In the genomic region with DNA sequence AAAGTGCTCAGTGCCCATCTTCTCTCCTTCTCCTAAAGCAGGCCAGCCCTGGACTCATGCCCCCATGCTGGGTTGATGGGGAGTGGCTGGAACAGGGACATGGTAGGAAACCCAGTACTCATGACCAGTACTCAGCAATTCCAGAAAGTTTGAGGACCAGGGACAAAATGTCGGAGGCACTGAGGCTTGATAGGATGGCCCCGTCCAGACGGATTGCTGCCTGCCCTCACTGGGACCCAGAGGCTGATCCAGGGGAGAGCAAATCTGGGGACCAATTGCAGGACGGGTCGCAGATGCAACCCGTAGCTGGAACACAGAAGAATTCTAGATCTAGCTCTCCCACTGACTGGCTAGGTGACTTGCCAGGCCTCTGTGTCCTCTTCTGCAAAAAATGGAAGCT, we compare ENCODE assay signal across 19 cellular contexts. TPM values are rescaled to one million over a fixed set of nuclear protein-coding genes. Genes with fewer than 3 reads are reported as not detected.
DNase-seq lines count a peak whose midpoint lies in the region; ATAC-seq and TF ChIP-seq lines count a peak whose summit lies in the region.
"Had no signal": no experiment of that assay in that cellular context is flagged by ENCODE, and none has a peak within 500 bp of the region (broad histone marks: within the 10 kb centered on the region; RNA-seq: fewer than 3 reads in every experiment).

No MANE protein-coding gene starts in this region.

- H3K9me1 ChIP-seq in IMR-90 (ENCODE audit: insufficient read depth, low read length) = peaks cover 58% of the 10 kb centered on the region

- H3K9me3 Mint-ChIP-seq in chondrocyte (ENCODE audit: low read depth) = no peaks in the 10 kb centered on the region
- H3K9me3 Mint-ChIP-seq: endodermal cell; naive thymus-derived CD8-positive, alpha-beta T cell had no signal

- H3K27ac ChIP-seq in IMR-90 (ENCODE audit: insufficient read depth, low read length) (0 out of 2 replicates have a peak overlapping the region, but pooled peaks have one; percentile 3), muscle layer of duodenum (ENCODE audit: low read length) (peak overlapping the region; percentile 67), suprapubic skin (peak overlapping the region; percentile 39)
- H3K27ac ChIP-seq: hepatocyte, testis had no signal

- no peaks in the 10 kb centered on the region for H3K27me3 ChIP-seq in IMR-90 (ENCODE audit: control insufficient read depth, insufficient read depth, low read length)
- H3K27me3 ChIP-seq in muscle layer of duodenum (ENCODE audit: low read depth, low read length) = no peaks in the 10 kb centered on the region
- H3K27me3 ChIP-seq in suprapubic skin = no peaks in the 10 kb centered on the region
- H3K27me3 ChIP-seq: hepatocyte, testis had no signal

- H2BK15ac ChIP-seq in IMR-90 (ENCODE audit: low read depth, low read length) = 0 out of 3 replicates have a peak overlapping the region, but pooled peaks have one; percentile 3

- H3K36me3 ChIP-seq in IMR-90 (ENCODE audit: control insufficient read depth, insufficient read depth, low read length) (peaks cover 37% of the 10 kb centered on the region), muscle layer of duodenum (ENCODE audit: control insufficient read depth in 1 of 2, insufficient read depth in 2 of 2, low read length in 2 of 2) (peaks cover 0 to 17% of the 10 kb centered on the region in 2 donors), suprapubic skin (peaks cover 5% of the 10 kb centered on the region)

- peaks cover 53 to 95% of the 10 kb centered on the region in 2 experiments for H3K79me1 ChIP-seq in IMR-90 (ENCODE audit: low read depth in 1 of 2, low read length in 2 of 2)

- DNase-seq in IMR-90 (no peak), chondrocyte (ENCODE audit: low spot score) (peak; percentile 35), suprapubic skin (ENCODE audit: low spot score in 2 of 2) (no peak), foreskin melanocyte (no peak), GM10266 (ENCODE audit: extremely low spot score) (no peak)
- DNase-seq: activated CD4-positive, alpha-beta T cell treated with anti-CD3 and anti-CD28 coated beads for 4 hours; amygdala; endodermal cell; Karpas-422; naive thymus-derived CD8-positive, alpha-beta T cell; NCI-H1048; NCI-H2029; NK-92 treated with Interleukin-12 subunit alpha and Interleukin-12 subunit beta, amount 100 ng/mL, for 24 hours; stimulated activated CD8-positive, alpha-beta memory T cell treated with anti-CD3 and anti-CD28 coated beads, Interleukin-4, amount 100 ng/mL, for 48 hours; testis had no signal

- no peak for TF ChIP-seq POLR2A in IMR-90 (IDR thresholded peaks at IDR 0.05; ENCODE audit: low read depth, low read length)
- no peak for TF ChIP-seq POLR2A in suprapubic skin (IDR thresholded peaks at IDR 0.05)

- peaks cover 52% of the 10 kb centered on the region for H3K4me1 ChIP-seq in IMR-90 (ENCODE audit: control insufficient read depth, insufficient read depth, low read length)
- H3K4me1 ChIP-seq in muscle layer of duodenum (ENCODE audit: control insufficient read depth in 1 of 2, insufficient read depth in 2 of 2, low read length in 2 of 2) = peaks cover 62 to 83% of the 10 kb centered on the region in 2 donors
- H3K4me1 ChIP-seq in suprapubic skin = peaks cover 89% of the 10 kb centered on the region

- H3K9me3 ChIP-seq in IMR-90 (ENCODE audit: control insufficient read depth, insufficient read depth, low read length) (no peaks in the 10 kb centered on the region), muscle layer of duodenum (ENCODE audit: control insufficient read depth in 1 of 2, low read length in 2 of 2) (no peaks in the 10 kb centered on the region), suprapubic skin (no peaks in the 10 kb centered on the region)
- H3K9me3 ChIP-seq: testis had no signal

- H3K27ac Mint-ChIP-seq in chondrocyte (ENCODE audit: unreplicated experiment) = peak overlapping the region; percentile 12
- H3K27ac Mint-ChIP-seq: B cell, endodermal cell had no signal

- in situ Hi-C loops in IMR-90 (cut with MboI; ENCODE audit: low sequenced_read_pairs) = no loop called here

- H3K18ac ChIP-seq in IMR-90 (ENCODE audit: low read depth, low read length) = no peak overlapping the region

- H3K4me3 Mint-ChIP-seq in chondrocyte (ENCODE audit: unreplicated experiment) = no peak overlapping the region
- H3K4me3 Mint-ChIP-seq: B cell; endodermal cell; naive thymus-derived CD8-positive, alpha-beta T cell had no signal

- no peak for ATAC-seq in IMR-90 (ENCODE audit: low read depth)
- no peak for ATAC-seq in GM21360 (IDR thresholded peaks at IDR 0.05; ENCODE audit: unreplicated experiment)
- ATAC-seq: naive thymus-derived CD8-positive, alpha-beta T cell had no signal

- no peak overlapping the region for H4K8ac ChIP-seq in IMR-90 (ENCODE audit: low read depth in 2 of 2, low read length in 2 of 2)

- peak overlapping the region; percentile 30 for H2AK9ac ChIP-seq in IMR-90 (replicated peaks; ENCODE audit: low read depth, low read length, poor library complexity)

- dilution Hi-C loops in IMR-90 (cut with HindIII; ENCODE audit: low sequenced_read_pairs, unreplicated experiment) = no loop called here

- H3K27me3 Mint-ChIP-seq in chondrocyte (ENCODE audit: low read depth) = no peaks in the 10 kb centered on the region

- CTCF ChIA-PET in IMR-90 (lab: Yijun Ruan, JAX) = no interaction called here

- intact Hi-C loops in IMR-90 (cut with micrococcal nuclease) = no loop called here

- no peak overlapping the region for H3K23ac ChIP-seq in IMR-90 (ENCODE audit: low read depth, low read length)

- no peak overlapping the region for H2BK120ac ChIP-seq in IMR-90 (ENCODE audit: low read depth, low read length)

- peak overlapping the region; percentile 17 for H3K4me2 ChIP-seq in IMR-90 (ENCODE audit: low read depth, low read length)
- H3K4me2 ChIP-seq: hepatocyte had no signal

- no peak overlapping the region for H2BK20ac ChIP-seq in IMR-90 (ENCODE audit: low read depth, low read length)

- TF ChIP-seq RAD21 in IMR-90 (IDR thresholded peaks at IDR 0.05; ENCODE audit: low read length) = no peak

- POLR2A ChIA-PET in IMR-90 (lab: Charles Lee; ENCODE audit: unreplicated experiment) = no interaction called here

- H4K91ac ChIP-seq in IMR-90 (ENCODE audit: insufficient read depth, low read depth, low read length) = peak overlapping the region; percentile 7; the same call in 1 of the 2 replicates

- peak overlapping the region; percentile 56 for H2AFZ ChIP-seq in IMR-90 (replicated peaks; ENCODE audit: low read length, poor library complexity)
- H2AFZ ChIP-seq: hepatocyte had no signal

- WGBS in IMR-90 (ENCODE audit: extremely low coverage in 2 of 2, insufficient read length in 1 of 2), 2 experiments = 85% methylated on average over 3 of the region's 6 CpGs; no CpG with 5 or more reads in 1 of the 2 experiments
- 88% methylated on average over 6 of the region's 6 CpGs for WGBS in suprapubic skin

- TF ChIP-seq CTCF in IMR-90 (conservative IDR thresholded peaks at IDR 0.05; ENCODE audit: low read depth, low read length) (no peak), chondrocyte (IDR thresholded peaks at IDR 0.05) (no peak), suprapubic skin (IDR thresholded peaks at IDR 0.05) (no peak), GM10266 (IDR thresholded peaks at IDR 0.05; ENCODE audit: control insufficient read depth, insufficient read depth, low read depth, missing control alignments) (no peak)

- H3K56ac ChIP-seq in IMR-90 (ENCODE audit: extremely low read depth, insufficient read depth, low read length) = no peak overlapping the region

- H3K4me3 ChIP-seq in IMR-90 (ENCODE audit: insufficient read depth, low read depth, low read length) (no peak overlapping the region), muscle layer of duodenum (ENCODE audit: low read depth in 1 of 2, low read length in 2 of 2) (peak overlapping the region; percentile 16 to 34), suprapubic skin (no peak overlapping the region)
- H3K4me3 ChIP-seq: hepatocyte, testis had no signal

- peak overlapping the region; percentile 39 for H3K4ac ChIP-seq in IMR-90 (ENCODE audit: low read depth, low read length)

- BruUV-seq in IMR-90 (replicated peaks; lab: Mats Ljungman, UMichigan) = no TSS peak

- peaks cover 1% of the 10 kb centered on the region for H3K36me3 Mint-ChIP-seq in chondrocyte (ENCODE audit: low read depth)
- H3K36me3 Mint-ChIP-seq: naive thymus-derived CD8-positive, alpha-beta T cell had no signal

- H2AK5ac ChIP-seq in IMR-90 (ENCODE audit: low read depth, low read length) = peak overlapping the region; percentile 81

- peaks cover 72% of the 10 kb centered on the region for H4K20me1 ChIP-seq in IMR-90 (ENCODE audit: insufficient read depth, low read length)

- H3K4me1 Mint-ChIP-seq in chondrocyte (ENCODE audit: low read depth) = peaks cover 76% of the 10 kb centered on the region

- H4K5ac ChIP-seq in IMR-90 (ENCODE audit: low read depth, low read length) = no peak overlapping the region

- no peak overlapping the region for H3K9ac ChIP-seq in IMR-90 (ENCODE audit: low read depth, low read length)

- peak overlapping the region; percentile 14 for H2BK5ac ChIP-seq in IMR-90 (ENCODE audit: low read depth, low read length, poor library complexity, severe bottlenecking)

- no peak for TF ChIP-seq EP300 in suprapubic skin (IDR thresholded peaks at IDR 0.05)

- peak overlapping the region; percentile 46 for H3K14ac ChIP-seq in IMR-90 (replicated peaks; ENCODE audit: low read depth, low read length)

TF ChIP-seq in IMR-90, 13 proteins besides CTCF, POLR2A, EP300 and RAD21:
- TF ChIP-seq MXI1 (IDR thresholded peaks at IDR 0.05; ENCODE audit: borderline replicate concordance, low read depth, low read length) = no peak
- TF ChIP-seq SMC3 (IDR thresholded peaks at IDR 0.05; ENCODE audit: low read depth, low read length) = no peak
- no peak for TF ChIP-seq CHD1 (IDR thresholded peaks at IDR 0.05; ENCODE audit: low read depth, low read length)
- TF ChIP-seq CEBPB (IDR thresholded peaks at IDR 0.05; ENCODE audit: low read depth, low read length) = no peak
- TF ChIP-seq, protein P1, sequence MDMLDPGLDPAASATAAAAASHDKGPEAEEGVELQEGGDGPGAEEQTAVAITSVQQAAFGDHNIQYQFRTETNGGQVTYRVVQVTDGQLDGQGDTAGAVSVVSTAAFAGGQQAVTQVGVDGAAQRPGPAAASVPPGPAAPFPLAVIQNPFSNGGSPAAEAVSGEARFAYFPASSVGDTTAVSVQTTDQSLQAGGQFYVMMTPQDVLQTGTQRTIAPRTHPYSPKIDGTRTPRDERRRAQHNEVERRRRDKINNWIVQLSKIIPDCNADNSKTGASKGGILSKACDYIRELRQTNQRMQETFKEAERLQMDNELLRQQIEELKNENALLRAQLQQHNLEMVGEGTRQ (IDR thresholded peaks at IDR 0.05; ENCODE audit: low read depth, low read length) = no peak

RNA-seq across cellular contexts. Expression of a gene that starts 5.1 kb away (rescaled TPM):
- total RNA-seq in IMR-90 (2012; rRNA removed) (12.2 and 15.1 TPM in 2 replicates), chondrocyte (37.4 to 45.1 TPM (median 43.8 TPM) in 3 replicates), suprapubic skin (10 to 100 TPM in 2 of 4 donors, 1 to 10 TPM in 2; 8.9 to 17.3 (median 12.8) TPM)
- polyA plus RNA-seq in IMR-90 (2012; rRNA removed) = 25.9 and 29.9 TPM in 2 replicates
- polyA plus RNA-seq in IMR-90 (2012; cell fraction: cytosol; rRNA removed) = 19.8 and 29.3 TPM in 2 replicates
- 22.4 and 28.3 TPM in 2 replicates for polyA plus RNA-seq in IMR-90 (2012; cell fraction: nucleus; rRNA removed; ENCODE audit: low replicate concordance)

Comparison
In these comparisons a context has a peak if more than half of its experiments do, and no peak if none do; other contexts are left out.
1. H3K27ac ChIP-seq: peak in every context shown above with its lines; median percentile 67 in muscle layer of duodenum; 39 in suprapubic skin; 3 in IMR-90.
2. H3K4me3 ChIP-seq: peak in muscle layer of duodenum (2 of 2); none in IMR-90 (single experiment) and suprapubic skin (single experiment).